8 cellular contexts compared by ENCODE assay signal in genomic region chr17:45096141-45096540, GRCh38. TPM values are rescaled to one million over a fixed set of nuclear protein-coding genes. Genes with fewer than 3 reads are reported as not detected.
DNase-seq lines count a peak whose midpoint lies in the region; ATAC-seq and TF ChIP-seq lines count a peak whose summit lies in the region.

No MANE protein-coding gene starts in this region.

- POLR2A ChIA-PET in AG04449 (lab: Yijun Ruan, JAX) (interaction anchor here (1.2 kb wide), 1 partner anchor 37 kb away, joined by 3 read pairs; the partner anchor contains the start of gene PLCD3), activated B cell treated with CpG ODN at 0.5 μM for 24 hours (lab: Charles Lee) (interaction anchor here (1.0 kb wide), 1 partner anchor 35 kb away, joined by 3 read pairs; the partner anchor contains the start of gene NMT1)

- no peak overlapping the region for H3K27ac Mint-ChIP-seq in activated B cell treated with CpG ODN at 0.5 μM for 24 hours
- H3K27ac Mint-ChIP-seq in activated T-helper 1 cell treated with anti-CD3 and anti-CD28 coated beads, Interleukin-12 subunit alpha, Interleukin-12 subunit beta, Interleukin-2, Interleukin-4 antibody, amounts not matched to agents 30 ng/mL and 10 ng/mL and 1 ng/mL, durations not matched to agents 14 hours and 24 hours and 36 hours, result no peak overlapping the region

- no peak overlapping the region for H3K4me3 ChIP-seq in AG04449 (ENCODE audit: low read depth, low read length)
- H3K4me3 ChIP-seq in H7 (ENCODE audit: insufficient read depth, low read depth, low read length), result no peak overlapping the region

- H3K36me3 Mint-ChIP-seq in activated B cell treated with CpG ODN at 0.5 μM for 24 hours (ENCODE audit: low read depth), result peaks cover 80% of the 10 kb centered on the region
- H3K36me3 Mint-ChIP-seq in activated T-helper 1 cell treated with anti-CD3 and anti-CD28 coated beads, Interleukin-12 subunit alpha, Interleukin-12 subunit beta, Interleukin-2, Interleukin-4 antibody, amounts not matched to agents 30 ng/mL and 10 ng/mL and 1 ng/mL, durations not matched to agents 14 hours and 24 hours and 36 hours (ENCODE audit: low read depth), result peaks cover 45% of the 10 kb centered on the region

- peaks cover 55% of the 10 kb centered on the region for H3K36me3 ChIP-seq in H7 (replicated peaks; ENCODE audit: control insufficient read depth, insufficient read depth, low read length)

- CTCF ChIA-PET in AG04449 (lab: Yijun Ruan, JAX), result interaction anchor here (0.8 to 9.3 kb wide), 17 partner anchors 9 to 318 kb away, joined by 3 to 123 read pairs (median 16); partner anchors contain the start of genes ACBD4, DCAKD and PLCD3
- CTCF ChIA-PET in activated B cell treated with CpG ODN at 0.5 μM for 24 hours (lab: Charles Lee), result interaction anchor here (1.0 to 2.1 kb wide), 3 partner anchors 10 to 102 kb away, joined by 3 to 8 read pairs (median 3); no protein-coding TSS in a partner anchor

- TF ChIP-seq CTCF in AG04449 (IDR thresholded peaks at IDR 0.05; ENCODE audit: insufficient read depth, low read length, missing control alignments) (peak; percentile 51), activated B cell treated with CpG ODN at 0.5 μM for 24 hours (IDR thresholded peaks at IDR 0.05) (no peak)

- no peak for DNase-seq in AG04449 (ENCODE audit: low read depth, low spot score)
- peak; percentile 76 for DNase-seq in H7
- DNase-seq in activated B cell treated with CpG ODN at 0.5 μM for 24 hours, result no peak
- DNase-seq in iris pigment epithelial cell (ENCODE audit: low read depth), result peak; percentile 35
- DNase-seq in activated T-helper 1 cell treated with anti-CD3 and anti-CD28 coated beads, Interleukin-12 subunit alpha, Interleukin-12 subunit beta, Interleukin-2, Interleukin-4 antibody, amounts not matched to agents 30 ng/mL and 10 ng/mL and 1 ng/mL, durations not matched to agents 14 hours and 24 hours and 36 hours (ENCODE audit: low spot score), result no peak
- DNase-seq in occipital lobe (lab: John Stamatoyannopoulos, UW), result no peak

- H3K4me1 Mint-ChIP-seq in activated B cell treated with CpG ODN at 0.5 μM for 24 hours, result peaks cover 8% of the 10 kb centered on the region
- no peaks in the 10 kb centered on the region for H3K4me1 Mint-ChIP-seq in activated T-helper 1 cell treated with anti-CD3 and anti-CD28 coated beads, Interleukin-12 subunit alpha, Interleukin-12 subunit beta, Interleukin-2, Interleukin-4 antibody, amounts not matched to agents 30 ng/mL and 10 ng/mL and 1 ng/mL, durations not matched to agents 14 hours and 24 hours and 36 hours (ENCODE audit: low read depth)

- H3K27me3 Mint-ChIP-seq in activated B cell treated with CpG ODN at 0.5 μM for 24 hours, result no peaks in the 10 kb centered on the region
- no peaks in the 10 kb centered on the region for H3K27me3 Mint-ChIP-seq in activated T-helper 1 cell treated with anti-CD3 and anti-CD28 coated beads, Interleukin-12 subunit alpha, Interleukin-12 subunit beta, Interleukin-2, Interleukin-4 antibody, amounts not matched to agents 30 ng/mL and 10 ng/mL and 1 ng/mL, durations not matched to agents 14 hours and 24 hours and 36 hours (ENCODE audit: insufficient read depth)

- H3K9me3 Mint-ChIP-seq in activated B cell treated with CpG ODN at 0.5 μM for 24 hours, result no peaks in the 10 kb centered on the region
- H3K9me3 Mint-ChIP-seq in activated T-helper 1 cell treated with anti-CD3 and anti-CD28 coated beads, Interleukin-12 subunit alpha, Interleukin-12 subunit beta, Interleukin-2, Interleukin-4 antibody, amounts not matched to agents 30 ng/mL and 10 ng/mL and 1 ng/mL, durations not matched to agents 14 hours and 24 hours and 36 hours, result no peaks in the 10 kb centered on the region

- intact Hi-C loops in activated B cell treated with CpG ODN at 0.5 μM for 24 hours (cut with micrococcal nuclease), result loop anchor here (1.0 to 5.0 kb wide), 3 partner anchors 36 to 129 kb away; partner anchors contain the start of genes C1QL1 and PLCD3
- intact Hi-C loops in activated T-helper 1 cell treated with anti-CD3 and anti-CD28 coated beads, Interleukin-12 subunit alpha, Interleukin-12 subunit beta, Interleukin-2, Interleukin-4 antibody, amounts not matched to agents 30 ng/mL and 10 ng/mL and 1 ng/mL, durations not matched to agents 14 hours and 24 hours and 36 hours (cut with micrococcal nuclease), result loop anchor here (2.0 kb wide), 2 partner anchors 37 to 73 kb away; partner anchors contain the start of gene PLCD3

- ATAC-seq in activated B cell treated with CpG ODN at 0.5 μM for 24 hours (ENCODE audit: low read depth), result peak; percentile 35
- no peak for ATAC-seq in GM21367 (IDR thresholded peaks at IDR 0.05; ENCODE audit: unreplicated experiment)
- no peak for ATAC-seq in GM18511 (IDR thresholded peaks at IDR 0.05; ENCODE audit: unreplicated experiment)

- no peaks in the 10 kb centered on the region for H3K27me3 ChIP-seq in H7 (ENCODE audit: control insufficient read depth, insufficient read depth, low read length)

- H3K4me3 Mint-ChIP-seq in activated B cell treated with CpG ODN at 0.5 μM for 24 hours, result no peak overlapping the region
- H3K4me3 Mint-ChIP-seq in activated T-helper 1 cell treated with anti-CD3 and anti-CD28 coated beads, Interleukin-12 subunit alpha, Interleukin-12 subunit beta, Interleukin-2, Interleukin-4 antibody, amounts not matched to agents 30 ng/mL and 10 ng/mL and 1 ng/mL, durations not matched to agents 14 hours and 24 hours and 36 hours, result no peak overlapping the region

RNA-seq across cellular contexts. Expression of gene NMT1, which starts 35.0 kb away (rescaled TPM):
- total RNA-seq in H7 (2014; rRNA removed; shearing (Covaris generic)), result 111 and 115 TPM in 2 replicates
- total RNA-seq in activated B cell treated with CpG ODN at 0.5 μM for 24 hours (154 and 164 TPM in 2 replicates), occipital lobe (27.9 TPM)
- total RNA-seq in activated T-helper 1 cell treated with anti-CD3 and anti-CD28 coated beads, Interleukin-12 subunit alpha, Interleukin-12 subunit beta, Interleukin-2, Interleukin-4 antibody, amounts not matched to agents 30 ng/mL and 10 ng/mL and 1 ng/mL, durations not matched to agents 14 hours and 24 hours and 36 hours, result 168 and 173 TPM in 2 replicates

RNA-seq across cellular contexts. Expression of gene PLCD3, which starts 36.2 kb away (rescaled TPM):
- total RNA-seq in H7 (2014; rRNA removed; shearing (Covaris generic)), result 24.1 and 28.6 TPM in 2 replicates
- total RNA-seq in activated B cell treated with CpG ODN at 0.5 μM for 24 hours (0.61 and 1.4 TPM in 2 replicates), occipital lobe (3.1 TPM)
- 2.4 and 4.3 TPM in 2 replicates for total RNA-seq in activated T-helper 1 cell treated with anti-CD3 and anti-CD28 coated beads, Interleukin-12 subunit alpha, Interleukin-12 subunit beta, Interleukin-2, Interleukin-4 antibody, amounts not matched to agents 30 ng/mL and 10 ng/mL and 1 ng/mL, durations not matched to agents 14 hours and 24 hours and 36 hours

RNA-seq across cellular contexts. Expression of gene ACBD4, which starts 39.3 kb away (rescaled TPM):
- 1.5 and 6.0 TPM in 2 replicates for total RNA-seq in H7 (2014; rRNA removed; shearing (Covaris generic))
- total RNA-seq in activated B cell treated with CpG ODN at 0.5 μM for 24 hours, result 20.1 and 20.6 TPM in 2 replicates
- total RNA-seq in activated T-helper 1 cell treated with anti-CD3 and anti-CD28 coated beads, Interleukin-12 subunit alpha, Interleukin-12 subunit beta, Interleukin-2, Interleukin-4 antibody, amounts not matched to agents 30 ng/mL and 10 ng/mL and 1 ng/mL, durations not matched to agents 14 hours and 24 hours and 36 hours, result 11.3 and 12.5 TPM in 2 replicates
- total RNA-seq in occipital lobe, result 3.0 TPM

RNA-seq across cellular contexts. Expression of gene DCAKD, which starts 44.7 kb away (rescaled TPM):
- 70.7 and 71.5 TPM in 2 replicates for total RNA-seq in H7 (2014; rRNA removed; shearing (Covaris generic))
- 12.9 and 15.6 TPM in 2 replicates for total RNA-seq in activated B cell treated with CpG ODN at 0.5 μM for 24 hours
- 24.0 and 24.9 TPM in 2 replicates for total RNA-seq in activated T-helper 1 cell treated with anti-CD3 and anti-CD28 coated beads, Interleukin-12 subunit alpha, Interleukin-12 subunit beta, Interleukin-2, Interleukin-4 antibody, amounts not matched to agents 30 ng/mL and 10 ng/mL and 1 ng/mL, durations not matched to agents 14 hours and 24 hours and 36 hours
- 47.6 TPM for total RNA-seq in occipital lobe

RNA-seq across cellular contexts. Expression of gene HEXIM1, which starts 52.1 kb away (rescaled TPM):
- 4.1 and 4.6 TPM in 2 replicates for total RNA-seq in H7 (2014; rRNA removed; shearing (Covaris generic))
- total RNA-seq in activated B cell treated with CpG ODN at 0.5 μM for 24 hours (19.5 and 21.5 TPM in 2 replicates), occipital lobe (8.0 TPM)
- 65.9 and 67.9 TPM in 2 replicates for total RNA-seq in activated T-helper 1 cell treated with anti-CD3 and anti-CD28 coated beads, Interleukin-12 subunit alpha, Interleukin-12 subunit beta, Interleukin-2, Interleukin-4 antibody, amounts not matched to agents 30 ng/mL and 10 ng/mL and 1 ng/mL, durations not matched to agents 14 hours and 24 hours and 36 hours

Comparison
In these comparisons a context has a peak if more than half of its experiments do, and no peak if none do; other contexts are left out.
1. DNase-seq: peak in H7 (single experiment) and iris pigment epithelial cell (single experiment); none in AG04449 (single experiment), activated B cell treated with CpG ODN at 0.5 μM for 24 hours (single experiment), activated T-helper 1 cell treated with anti-CD3 and anti-CD28 coated beads, Interleukin-12 subunit alpha, Interleukin-12 subunit beta, Interleukin-2, Interleukin-4 antibody, amounts not matched to agents 30 ng/mL and 10 ng/mL and 1 ng/mL, durations not matched to agents 14 hours and 24 hours and 36 hours (single experiment) and occipital lobe (single experiment).